Comparison of ENCODE assay signal across 1 cellular context in the genomic region with DNA sequence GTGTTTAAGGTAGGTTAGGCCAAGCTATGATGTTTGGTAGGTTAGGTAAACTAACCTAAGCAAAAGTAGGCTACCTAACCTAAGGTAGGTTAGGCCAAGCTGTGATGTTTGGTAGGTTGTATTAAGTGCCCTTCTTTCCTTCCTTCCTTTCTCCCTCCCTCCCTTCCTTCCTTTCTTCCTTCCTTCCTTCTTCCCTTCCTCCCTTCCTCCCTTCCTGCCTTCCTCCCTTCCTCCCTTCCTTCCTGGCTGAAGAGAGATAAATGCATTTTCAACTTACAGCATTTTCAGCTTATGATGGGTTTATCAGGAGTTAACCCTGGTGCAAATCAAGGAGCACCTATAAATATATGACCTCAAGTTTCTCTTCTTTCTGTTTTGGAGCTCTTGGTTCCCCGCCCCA.
TF ChIP-seq lines count a peak whose summit lies in the region.

No MANE protein-coding gene starts in this region.

TF ChIP-seq in IMR-90, 13 proteins besides CTCF, POLR2A, EP300 and RAD21:
- TF ChIP-seq SMC3 (IDR thresholded peaks at IDR 0.05; ENCODE audit: low read depth, low read length): no peak
- no peak for TF ChIP-seq MAFK (IDR thresholded peaks at IDR 0.05; ENCODE audit: low read depth, low read length)
- TF ChIP-seq MAZ (IDR thresholded peaks at IDR 0.05; ENCODE audit: borderline replicate concordance, low read depth, low read length): no peak
- no peak for TF ChIP-seq NFE2L2 (IDR thresholded peaks at IDR 0.05; ENCODE audit: low read depth, low read length)
- TF ChIP-seq RFX5 (IDR thresholded peaks at IDR 0.05; ENCODE audit: low read depth, low read length): no peak
- TF ChIP-seq CHD1 (IDR thresholded peaks at IDR 0.05; ENCODE audit: low read depth, low read length): no peak
- TF ChIP-seq MXI1 (IDR thresholded peaks at IDR 0.05; ENCODE audit: borderline replicate concordance, low read depth, low read length): no peak
- no peak for TF ChIP-seq RCOR1 (IDR thresholded peaks at IDR 0.05; ENCODE audit: insufficient replicate concordance, low read length)
- TF ChIP-seq, protein P1, sequence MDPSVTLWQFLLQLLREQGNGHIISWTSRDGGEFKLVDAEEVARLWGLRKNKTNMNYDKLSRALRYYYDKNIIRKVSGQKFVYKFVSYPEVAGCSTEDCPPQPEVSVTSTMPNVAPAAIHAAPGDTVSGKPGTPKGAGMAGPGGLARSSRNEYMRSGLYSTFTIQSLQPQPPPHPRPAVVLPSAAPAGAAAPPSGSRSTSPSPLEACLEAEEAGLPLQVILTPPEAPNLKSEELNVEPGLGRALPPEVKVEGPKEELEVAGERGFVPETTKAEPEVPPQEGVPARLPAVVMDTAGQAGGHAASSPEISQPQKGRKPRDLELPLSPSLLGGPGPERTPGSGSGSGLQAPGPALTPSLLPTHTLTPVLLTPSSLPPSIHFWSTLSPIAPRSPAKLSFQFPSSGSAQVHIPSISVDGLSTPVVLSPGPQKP (IDR thresholded peaks at IDR 0.05; ENCODE audit: borderline replicate concordance, low read depth, low read length): no peak
- TF ChIP-seq CEBPB (IDR thresholded peaks at IDR 0.05; ENCODE audit: low read depth, low read length): no peak
